In the genomic region with DNA sequence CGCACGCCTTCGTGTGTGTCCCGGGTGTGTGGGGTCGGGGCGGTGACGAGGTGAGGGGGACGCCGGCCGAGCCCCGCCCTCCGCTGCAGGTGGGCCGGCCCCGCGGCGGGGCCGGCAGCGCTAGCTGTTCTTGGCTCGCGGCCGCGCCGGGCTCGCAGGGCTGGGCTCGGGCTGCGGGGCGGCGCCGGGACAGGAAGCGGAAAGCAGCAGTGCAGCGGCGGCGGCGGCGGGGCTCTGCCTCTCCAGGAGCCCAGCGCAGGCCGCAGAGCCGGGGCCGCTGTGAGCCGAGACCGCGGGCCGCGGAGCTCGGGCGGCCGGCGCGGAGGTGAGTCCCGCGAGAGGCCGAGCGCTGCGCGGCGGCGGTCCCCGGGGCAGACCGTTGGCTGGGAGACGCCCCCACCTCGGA, we compare ENCODE assay signal across 8 cellular contexts. TPM values are rescaled to one million over a fixed set of nuclear protein-coding genes. Genes with fewer than 3 reads are reported as not detected.
DNase-seq lines count a peak whose midpoint lies in the region; ATAC-seq and TF ChIP-seq lines count a peak whose summit lies in the region.

A gene (plus strand): TSS at position 209 of the 406 bp plus-strand sequence. CDS start 9,444 bp downstream, outside the sequence.

- peaks cover 0 to 13% of the 10 kb centered on the region in 2 donors for H3K9me3 ChIP-seq in muscle layer of duodenum (ENCODE audit: control insufficient read depth in 1 of 2, low read length in 2 of 2)

- intact Hi-C loops in activated CD4-positive, alpha-beta memory T cell treated with anti-CD3 and anti-CD28 coated beads for 36 hours (cut with micrococcal nuclease) = no loop called here

- POLR2A ChIA-PET in activated CD4-positive, alpha-beta memory T cell treated with anti-CD3 and anti-CD28 coated beads for 36 hours (lab: Charles Lee) = interaction anchor here (0.6 kb wide), 1 partner anchor 1144 kb away, joined by 3 read pairs; no protein-coding TSS in a partner anchor

- no peaks in the 10 kb centered on the region for H3K27me3 ChIP-seq in muscle layer of duodenum (ENCODE audit: low read depth, low read length)

- ATAC-seq in GM18868 (IDR thresholded peaks at IDR 0.05; ENCODE audit: unreplicated experiment) = peak; percentile 59
- peak; percentile 60 for ATAC-seq in HG03039 (IDR thresholded peaks at IDR 0.05; ENCODE audit: unreplicated experiment)

- peaks cover 34% of the 10 kb centered on the region for H3K27me3 Mint-ChIP-seq in activated CD4-positive, alpha-beta memory T cell treated with anti-CD3 and anti-CD28 coated beads for 36 hours
- peaks cover 6% of the 10 kb centered on the region for H3K27me3 Mint-ChIP-seq in type B pancreatic cell

- H3K4me1 Mint-ChIP-seq in activated CD4-positive, alpha-beta memory T cell treated with anti-CD3 and anti-CD28 coated beads for 36 hours (ENCODE audit: low read depth) = peaks cover 11% of the 10 kb centered on the region
- H3K4me1 Mint-ChIP-seq in type B pancreatic cell (ENCODE audit: unreplicated experiment) = peaks cover 13% of the 10 kb centered on the region

- TF ChIP-seq CTCF in C4-2B (conservative IDR thresholded peaks at IDR 0.05) = no peak
- no peak for TF ChIP-seq CTCF in epithelial cell of proximal tubule (conservative IDR thresholded peaks at IDR 0.05; ENCODE audit: low read depth, low read length)
- TF ChIP-seq CTCF in type B pancreatic cell (conservative IDR thresholded peaks at IDR 0.05) = no peak

- peaks cover 18% of the 10 kb centered on the region for H3K9me3 Mint-ChIP-seq in activated CD4-positive, alpha-beta memory T cell treated with anti-CD3 and anti-CD28 coated beads for 36 hours
- H3K9me3 Mint-ChIP-seq in type B pancreatic cell = peaks cover 21% of the 10 kb centered on the region

- H3K36me3 ChIP-seq in muscle layer of duodenum (ENCODE audit: control insufficient read depth in 1 of 2, insufficient read depth in 2 of 2, low read length in 2 of 2) = no peaks in the 10 kb centered on the region

- DNase-seq in NCI-H2171 (lab: John Stamatoyannopoulos, UW) (peak; percentile 63), epithelial cell of proximal tubule (ENCODE audit: low read depth) (no peak), type B pancreatic cell (ENCODE audit: extremely low spot score, unreplicated experiment) (peak; percentile 81)
- peak; percentile 66 for DNase-seq in activated CD4-positive, alpha-beta memory T cell treated with anti-CD3 and anti-CD28 coated beads for 36 hours

- H3K4me3 ChIP-seq in epithelial cell of proximal tubule (ENCODE audit: low read depth, low read length) (peak within 1 kb of the TSS; percentile 64), muscle layer of duodenum (ENCODE audit: low read depth in 1 of 2, low read length in 2 of 2) (peak within 1 kb of the TSS; percentile 63 to 92)

- H3K4me3 Mint-ChIP-seq in activated CD4-positive, alpha-beta memory T cell treated with anti-CD3 and anti-CD28 coated beads for 36 hours = peak within 1 kb of the TSS; percentile 77
- peak within 1 kb of the TSS; percentile 96 for H3K4me3 Mint-ChIP-seq in type B pancreatic cell

- H3K27ac ChIP-seq in C4-2B (peak within 1 kb of the TSS; percentile 79), muscle layer of duodenum (ENCODE audit: low read length) (no peak within 1 kb of the TSS)

- CTCF ChIA-PET in activated CD4-positive, alpha-beta memory T cell treated with anti-CD3 and anti-CD28 coated beads for 36 hours (lab: Charles Lee) = no interaction called here

- H3K4me1 ChIP-seq in muscle layer of duodenum (ENCODE audit: control insufficient read depth in 1 of 2, insufficient read depth in 2 of 2, low read length in 2 of 2) = peaks cover 2 to 20% of the 10 kb centered on the region in 2 donors

- peaks cover 4% of the 10 kb centered on the region for H3K36me3 Mint-ChIP-seq in activated CD4-positive, alpha-beta memory T cell treated with anti-CD3 and anti-CD28 coated beads for 36 hours
- peaks cover 10% of the 10 kb centered on the region for H3K36me3 Mint-ChIP-seq in type B pancreatic cell

- H3K27ac Mint-ChIP-seq in activated CD4-positive, alpha-beta memory T cell treated with anti-CD3 and anti-CD28 coated beads for 36 hours = no peak within 1 kb of the TSS
- peak within 1 kb of the TSS; percentile 92 for H3K27ac Mint-ChIP-seq in type B pancreatic cell

RNA-seq across cellular contexts. Expression of the gene that starts here (rescaled TPM):
- total RNA-seq in activated CD4-positive, alpha-beta memory T cell treated with anti-CD3 and anti-CD28 coated beads for 36 hours = 1 to 10 TPM; 4.2 to 4.4 TPM
- 16.1 and 20.3 TPM in 2 replicates for total RNA-seq in epithelial cell of proximal tubule
- total RNA-seq in type B pancreatic cell (ENCODE audit: low replicate concordance) = 15.3 and 25.6 TPM in 2 replicates
